In genomic region chr18:59139291-59139614, GRCh38 we compare ENCODE assay signal across 8 cellular contexts. TPM values are rescaled to one million over a fixed set of nuclear protein-coding genes. Genes with fewer than 3 reads are reported as not detected.
DNase-seq lines count a peak whose midpoint lies in the region; ATAC-seq and TF ChIP-seq lines count a peak whose summit lies in the region.

No MANE protein-coding gene starts in this region.

- H3K4me3 Mint-ChIP-seq in activated CD4-positive, alpha-beta memory T cell treated with anti-CD3 and anti-CD28 coated beads for 36 hours, result peak overlapping the region; percentile 94

- peaks cover 10% of the 10 kb centered on the region for H3K4me1 ChIP-seq in ectodermal cell (ENCODE audit: control insufficient read depth, insufficient read depth, low read length)

- DNase-seq in BJ (ENCODE audit: low read depth) (peak; percentile 45), NCI-H82 (lab: John Stamatoyannopoulos, UW) (peak; percentile 96), medulla oblongata (ENCODE audit: extremely low spot score) (peak; percentile 91)
- DNase-seq in activated CD4-positive, alpha-beta memory T cell treated with anti-CD3 and anti-CD28 coated beads for 36 hours, result peak; percentile 95
- DNase-seq in stimulated activated CD8-positive, alpha-beta memory T cell treated with anti-CD3 and anti-CD28 coated beads, Interleukin-12 subunit alpha, Interleukin-12 subunit beta, amount 100 ng/mL, for 24 hours (ENCODE audit: extremely low read depth), result peak; percentile 69

- H3K27me3 ChIP-seq in BJ (ENCODE audit: control insufficient read depth, insufficient read depth, low read length) (peaks cover 9% of the 10 kb centered on the region), ectodermal cell (ENCODE audit: control insufficient read depth, insufficient read depth, low read length, poor library complexity, severe bottlenecking) (peaks cover 10% of the 10 kb centered on the region)

- H3K4me3 ChIP-seq in BJ (ENCODE audit: low read depth, low read length) (peak overlapping the region; percentile 86), ectodermal cell (ENCODE audit: insufficient read depth, low read depth, low read length) (peak overlapping the region; percentile 69)

- no peaks in the 10 kb centered on the region for H3K36me3 Mint-ChIP-seq in activated CD4-positive, alpha-beta memory T cell treated with anti-CD3 and anti-CD28 coated beads for 36 hours

- peaks cover 35% of the 10 kb centered on the region for H3K4me1 Mint-ChIP-seq in activated CD4-positive, alpha-beta memory T cell treated with anti-CD3 and anti-CD28 coated beads for 36 hours (ENCODE audit: low read depth)

- ATAC-seq in GM19395 (IDR thresholded peaks at IDR 0.05; ENCODE audit: unreplicated experiment) (peak; percentile 77), HG03520 (IDR thresholded peaks at IDR 0.05; ENCODE audit: unreplicated experiment) (peak; percentile 63)

- 0% methylated on average over 15 of the region's 15 CpGs for WGBS in ectodermal cell, 2 experiments

- CTCF ChIA-PET in BJ (lab: Yijun Ruan, JAX), result interaction anchor here (0.6 to 1.6 kb wide), 3 partner anchors 12 to 68 kb away, joined by 3 to 5 read pairs (median 4); no protein-coding TSS in a partner anchor
- CTCF ChIA-PET in activated CD4-positive, alpha-beta memory T cell treated with anti-CD3 and anti-CD28 coated beads for 36 hours (lab: Charles Lee), result interaction anchor here (1.0 to 6.9 kb wide), 3 partner anchors 12 to 69 kb away, joined by 4 to 38 read pairs (median 4); no protein-coding TSS in a partner anchor

- H3K9me3 Mint-ChIP-seq in activated CD4-positive, alpha-beta memory T cell treated with anti-CD3 and anti-CD28 coated beads for 36 hours, result no peaks in the 10 kb centered on the region

- H3K36me3 ChIP-seq in BJ (ENCODE audit: control insufficient read depth, insufficient read depth, low read length), result no peaks in the 10 kb centered on the region
- no peaks in the 10 kb centered on the region for H3K36me3 ChIP-seq in ectodermal cell (ENCODE audit: control insufficient read depth, insufficient read depth, low read length)

- H3K27me3 Mint-ChIP-seq in activated CD4-positive, alpha-beta memory T cell treated with anti-CD3 and anti-CD28 coated beads for 36 hours, result peaks cover 9% of the 10 kb centered on the region

- H3K27ac Mint-ChIP-seq in activated CD4-positive, alpha-beta memory T cell treated with anti-CD3 and anti-CD28 coated beads for 36 hours, result peak overlapping the region; percentile 98

- H3K9me3 ChIP-seq in ectodermal cell (ENCODE audit: control insufficient read depth, low read length), result no peaks in the 10 kb centered on the region

- POLR2A ChIA-PET in BJ (lab: Charles Lee), result no interaction called here
- POLR2A ChIA-PET in activated CD4-positive, alpha-beta memory T cell treated with anti-CD3 and anti-CD28 coated beads for 36 hours (lab: Charles Lee), result interaction anchor here (0.6 to 2.1 kb wide), 3 partner anchors 10 to 502 kb away, joined by 3 to 12 read pairs (median 7); no protein-coding TSS in a partner anchor

- H3K27ac ChIP-seq in ectodermal cell (ENCODE audit: insufficient read depth, low read depth, low read length, poor library complexity, severe bottlenecking), result peak overlapping the region; percentile 84

- intact Hi-C loops in activated CD4-positive, alpha-beta memory T cell treated with anti-CD3 and anti-CD28 coated beads for 36 hours (cut with micrococcal nuclease), result loop anchor here (1.0 kb wide), 6 partner anchors 15 to 761 kb away; partner anchors contain the start of genes LMAN1 and MALT1

- no peak for TF ChIP-seq CTCF in BJ (IDR thresholded peaks at IDR 0.05; ENCODE audit: insufficient read depth, low read depth, low read length)

RNA-seq across cellular contexts. Expression of gene SEC11C, which starts 0.4 kb away (rescaled TPM):
- polyA plus RNA-seq in BJ (2011; rRNA removed), result 18.2 and 32.0 TPM in 2 replicates
- 3.3 and 4.4 TPM in 2 replicates for polyA minus RNA-seq in BJ (2011; rRNA and poly(A)+ RNA removed)
- 100 to 1,000 TPM; 119 to 130 TPM for total RNA-seq in activated CD4-positive, alpha-beta memory T cell treated with anti-CD3 and anti-CD28 coated beads for 36 hours
- 33.1 TPM for polyA plus RNA-seq in ectodermal cell (2013, experiment 1 of 4)
- 36.4 TPM for polyA plus RNA-seq in ectodermal cell (2013, experiment 2 of 4)
- 28.0 TPM for polyA plus RNA-seq in ectodermal cell (2013, experiment 3 of 4)
- 29.0 TPM for polyA plus RNA-seq in ectodermal cell (2013, experiment 4 of 4)

Comparison
In these comparisons a context has a peak if more than half of its experiments do, and no peak if none do; other contexts are left out.
1. Peak in every context shown above with its lines: DNase-seq, ATAC-seq, H3K4me3 ChIP-seq and H3K27ac ChIP-seq.
2. DNase-seq: peak in every context shown above with its lines; median percentile 96 in NCI-H82; 95 in activated CD4-positive, alpha-beta memory T cell treated with anti-CD3 and anti-CD28 coated beads for 36 hours; 91 in medulla oblongata; 69 in stimulated activated CD8-positive, alpha-beta memory T cell treated with anti-CD3 and anti-CD28 coated beads, Interleukin-12 subunit alpha, Interleukin-12 subunit beta, amount 100 ng/mL, for 24 hours; 45 in BJ.